23 cellular contexts compared by ENCODE assay signal in genomic region chr21:43934716-43935705, GRCh38.
DNase-seq lines count a peak whose midpoint lies in the region; ATAC-seq, FAIRE-seq and TF ChIP-seq lines count a peak whose summit lies in the region.
"Had no signal": no experiment of that assay in that cellular context is flagged by ENCODE, and none has a peak within 500 bp of the region (broad histone marks: within the 10 kb centered on the region; RNA-seq: fewer than 3 reads in every experiment).

No MANE protein-coding gene starts in this region.

- no peak overlapping the region for H3K14ac ChIP-seq in H1 (ENCODE audit: insufficient read length)
- no peak overlapping the region for H3K14ac ChIP-seq in trophoblast cell (ENCODE audit: low read length)

- H3K27ac ChIP-seq in right cardiac atrium (ENCODE audit: low read length) (no peak overlapping the region), right atrium auricular region (peak overlapping the region in 1 of 2 donors; percentile 72), H1 (ENCODE audit: low read depth, low read length) (no peak overlapping the region), trophoblast cell (ENCODE audit: low read depth, low read length) (no peak overlapping the region)

- H3K23ac ChIP-seq in H1 (ENCODE audit: insufficient read length) (no peak overlapping the region), trophoblast cell (ENCODE audit: low read length) (no peak overlapping the region)

- TF ChIP-seq POLR2A in H1 (IDR thresholded peaks at IDR 0.05; ENCODE audit: control extremely low read depth in 1 of 2, low read depth in 2 of 2, low read length in 2 of 2) = no peak

- no peak overlapping the region for H4K12ac ChIP-seq in trophoblast cell (ENCODE audit: low read depth, low read length)

- no peak overlapping the region for H3K9ac ChIP-seq in H1 (replicated peaks in 1 of 4; ENCODE audit: extremely low read depth in 1 of 4, low read depth in 3 of 4, low read length in 3 of 4)
- no peak overlapping the region for H3K9ac ChIP-seq in trophoblast cell (ENCODE audit: low read length)

- H3K79me2 ChIP-seq in H1 (ENCODE audit: control insufficient read depth in 1 of 2, insufficient read depth in 2 of 2, low read length in 2 of 2) = no peaks in the 10 kb centered on the region
- no peaks in the 10 kb centered on the region for H3K79me2 ChIP-seq in trophoblast cell (ENCODE audit: control insufficient read depth, insufficient read depth, low read length, poor library complexity)

- H4K5ac ChIP-seq in H1 (ENCODE audit: insufficient read length, low read depth, low read length) = no peak overlapping the region

- intact Hi-C loops in right cardiac atrium (cut with DNase I) = loop anchor here in 1 of 4 donors (5.0 to 10.0 kb wide), 2 partner anchors 70 to 123 kb away; partner anchors contain the start of gene AGPAT3

- POLR2A ChIA-PET in H1 (lab: Charles Lee; ENCODE audit: partially characterized antibody) (no interaction called here), HEK293T (lab: Yijun Ruan, JAX) (no interaction called here)

- H2BK5ac ChIP-seq in H1 (ENCODE audit: low read depth, low read length) (0 out of 2 replicates have a peak overlapping the region, but pooled peaks have one; percentile 32), trophoblast cell (ENCODE audit: low read depth, low read length, poor library complexity) (no peak overlapping the region)

- H3K18ac ChIP-seq in H1 (ENCODE audit: extremely low read depth, low read length) (no peak overlapping the region), trophoblast cell (ENCODE audit: low read length) (no peak overlapping the region)

- H2BK15ac ChIP-seq in H1 (ENCODE audit: low read length) = peak overlapping the region; percentile 61; the same call in 1 of the 2 replicates

- no peak for FAIRE-seq in H1 (lab: Jason Lieb, UNC)

- H3K79me1 ChIP-seq in H1 (ENCODE audit: low read depth, low read length) (no peaks in the 10 kb centered on the region; the same call in 1 of the 2 replicates), trophoblast cell (ENCODE audit: low read length) (no peaks in the 10 kb centered on the region)

- H3K9me3 ChIP-seq in right cardiac atrium (ENCODE audit: control insufficient read depth, low read length) = no peaks in the 10 kb centered on the region
- no peaks in the 10 kb centered on the region for H3K9me3 ChIP-seq in right atrium auricular region
- H3K9me3 ChIP-seq in H1 (ENCODE audit: insufficient read depth in 2 of 2, low read depth in 1 of 2, low read length in 1 of 2) = no peaks in the 10 kb centered on the region
- H3K9me3 ChIP-seq in trophoblast cell (ENCODE audit: insufficient read depth, low read depth, low read length) = peaks cover 4% of the 10 kb centered on the region

- no peak overlapping the region for H2AFZ ChIP-seq in H1 (ENCODE audit: low read length)
- no peak overlapping the region for H2AFZ ChIP-seq in trophoblast cell (ENCODE audit: insufficient read depth, low read length, poor library complexity)

- CTCF ChIA-PET in H1 (lab: Charles Lee; ENCODE audit: partially characterized antibody) (interaction anchor here (0.5 to 10.4 kb wide), 15 partner anchors 8 to 336 kb away, joined by 3 to 188 read pairs (median 4); partner anchors contain the start of gene RRP1), HEK293T (lab: Yijun Ruan, JAX) (interaction anchor here (0.6 kb wide), 1 partner anchor 10 kb away, joined by 3 read pairs; no protein-coding TSS in a partner anchor)

- peak overlapping the region; percentile 58 for H3K4ac ChIP-seq in H1 (replicated peaks; ENCODE audit: insufficient read length, low read depth, low read length)
- no peak overlapping the region for H3K4ac ChIP-seq in trophoblast cell (ENCODE audit: low read depth, low read length)

- peak in 1 of 2 experiments; percentile 16; a peak in 1 of 4 replicates for TF ChIP-seq RAD21 in H1 (IDR thresholded peaks at IDR 0.05 in 1 of 2, conservative IDR thresholded peaks at IDR 0.05 in 1 of 2; ENCODE audit: low read depth in 2 of 2, low read length in 2 of 2)

- H2BK120ac ChIP-seq in H1 (replicated peaks; ENCODE audit: low read depth, low read length) (no peak overlapping the region), trophoblast cell (ENCODE audit: insufficient read depth, low read length, poor library complexity) (no peak overlapping the region)

- H2AK5ac ChIP-seq in H1 (ENCODE audit: low read depth, low read length) (no peak overlapping the region), trophoblast cell (ENCODE audit: low read length) (no peak overlapping the region)

- no peak overlapping the region for H3K4me2 ChIP-seq in H1 (ENCODE audit: insufficient read depth in 1 of 2, low read depth in 2 of 2, low read length in 2 of 2)
- H3K4me2 ChIP-seq in trophoblast cell (ENCODE audit: low read length) = no peak overlapping the region

- H3K4me1 ChIP-seq in right cardiac atrium (ENCODE audit: control insufficient read depth, insufficient read depth, low read length) (peaks cover 4% of the 10 kb centered on the region), right atrium auricular region (peaks cover 0 to 42% of the 10 kb centered on the region in 2 donors), H1 (replicated peaks in 1 of 4; ENCODE audit: control insufficient read depth in 3 of 4, insufficient read depth in 4 of 4, low read length in 3 of 4) (peaks cover 0 to 5% (median 0%) of the 10 kb centered on the region in 4 experiments; a peak in 3 of 7 replicates), trophoblast cell (ENCODE audit: control insufficient read depth in 1 of 2, insufficient read depth in 2 of 2, low read length in 2 of 2) (no peaks in the 10 kb centered on the region)

- 94% methylated on average over 41 of the region's 41 CpGs for WGBS in right cardiac atrium
- 89% methylated on average over 40 of the region's 41 CpGs; no CpG with 5 or more reads in 1 of the 2 experiments for WGBS in H1 (ENCODE audit: extremely low coverage in 1 of 2, insufficient coverage in 1 of 2, insufficient read length in 1 of 2, insufficient replicate concordance in 2 of 2, low coverage in 1 of 2, low lambda C conversion rate in 2 of 2, missing lambda C conversion rate in 1 of 2), 2 experiments
- no CpG with 5 or more reads among the region's 41 CpGs for WGBS in trophoblast cell (ENCODE audit: extremely low coverage, insufficient coverage, insufficient read length)

- no peaks in the 10 kb centered on the region; the same call in 1 of the 2 replicates for H3K23me2 ChIP-seq in H1 (ENCODE audit: low read depth, low read length)

- H4K91ac ChIP-seq in H1 (replicated peaks; ENCODE audit: insufficient read length, low read length) = peak overlapping the region; percentile 58
- H4K91ac ChIP-seq in trophoblast cell (ENCODE audit: low read depth, low read length) = no peak overlapping the region

- H4K8ac ChIP-seq in H1 (ENCODE audit: extremely low read depth, insufficient read depth, low read length) (peak overlapping the region; percentile 45; the same call in 1 of the 2 replicates), trophoblast cell (ENCODE audit: low read depth, low read length) (no peak overlapping the region)

- ATAC-seq in right cardiac atrium (no peak), GM19452 (IDR thresholded peaks at IDR 0.05; ENCODE audit: unreplicated experiment) (no peak)
- ATAC-seq: naive thymus-derived CD8-positive, alpha-beta T cell; Panc1 had no signal

- TF ChIP-seq CTCF in right atrium auricular region (IDR thresholded peaks at IDR 0.05) (no peak), H1 (IDR thresholded peaks at IDR 0.05; ENCODE audit: control extremely low read depth in 1 of 3, insufficient read depth in 1 of 3, low read depth in 1 of 3, low read length in 3 of 3) (peak in 2 of 3 experiments; percentile 25 to 28; a peak in 3 of 4 replicates)

- no peaks in the 10 kb centered on the region for H3K36me3 ChIP-seq in right atrium auricular region
- H3K36me3 ChIP-seq in H1 (ENCODE audit: control insufficient read depth in 2 of 4, insufficient read depth in 4 of 4, low read length in 3 of 4) = no peaks in the 10 kb centered on the region
- no peaks in the 10 kb centered on the region for H3K36me3 ChIP-seq in trophoblast cell (ENCODE audit: control insufficient read depth in 1 of 2, insufficient read depth in 2 of 2, low read length in 2 of 2)

- DNase-seq in right cardiac atrium = peak in 2 of 3 donors; percentile 37 to 56
- DNase-seq in right atrium auricular region (ENCODE audit: low spot score) = no peak
- DNase-seq in H1 (ENCODE audit: low read depth in 1 of 2, low spot score in 2 of 2) = no peak
- DNase-seq in trophoblast cell = no peak
- DNase-seq in HEK293T (ENCODE audit: extremely low spot score) = no peak
- DNase-seq in OCI-M1 (lab: John Stamatoyannopoulos, UW) = no peak
- DNase-seq in T-helper 2 cell = no peak
- DNase-seq: activated CD4-positive, alpha-beta T cell treated with anti-CD3 and anti-CD28 coated beads for 48 hours; activated effector memory CD4-positive, alpha-beta T cell treated with Interleukin-2 at 50 U/mL for 16 hours; activated naive CD8-positive, alpha-beta T cell treated with anti-CD3 and anti-CD28 coated beads, Interleukin-2, amount 10 ng/mL, durations not matched to agents 7 days and 5 days; central memory CD4-positive, alpha-beta T cell; DMS79; GDM1; islet precursor cell; naive thymus-derived CD8-positive, alpha-beta T cell; NCI-H146; NCI-H2107; NCI-H446; NCI-H748 treated with DMSO at 0.1 percent for 48 hours; occipital lobe; stimulated activated CD4-positive, alpha-beta T cell treated with anti-CD3 and anti-CD28 coated beads, Interleukin-4, amount 100 ng/mL, for 24 hours had no signal

- no peaks in the 10 kb centered on the region for H3K27me3 ChIP-seq in right cardiac atrium (ENCODE audit: control insufficient read depth, insufficient read depth)
- H3K27me3 ChIP-seq in right atrium auricular region = no peaks in the 10 kb centered on the region
- no peaks in the 10 kb centered on the region; a peak in 1 of 7 replicates for H3K27me3 ChIP-seq in H1 (replicated peaks in 1 of 4; ENCODE audit: control insufficient read depth in 3 of 4, extremely low read depth in 1 of 4, insufficient read depth in 3 of 4, low read length in 3 of 4)
- no peaks in the 10 kb centered on the region for H3K27me3 ChIP-seq in trophoblast cell (ENCODE audit: insufficient read depth, low read length)

- no peak overlapping the region for H3K56ac ChIP-seq in H1 (replicated peaks; ENCODE audit: insufficient read length, low read depth, low read length)

- H3K4me3 ChIP-seq in right cardiac atrium (ENCODE audit: low read length) = no peak overlapping the region
- H3K4me3 ChIP-seq in right atrium auricular region = no peak overlapping the region
- H3K4me3 ChIP-seq in H1 (ENCODE audit: extremely low read depth in 1 of 4, insufficient read depth in 2 of 4, low read depth in 3 of 4, low read length in 4 of 4) = no peak overlapping the region
- peak overlapping the region; percentile 50 for H3K4me3 ChIP-seq in trophoblast cell (ENCODE audit: low read depth, low read length)

- no peak for TF ChIP-seq EP300 in H1 (IDR thresholded peaks at IDR 0.05; ENCODE audit: borderline replicate concordance in 1 of 2, low read depth in 2 of 2, low read length in 2 of 2)

- H4K20me1 ChIP-seq in H1 (replicated peaks in 1 of 2; ENCODE audit: control insufficient read depth in 1 of 2, insufficient read depth in 2 of 2, low read length in 2 of 2) = peaks cover 0 to 1% of the 10 kb centered on the region in 2 experiments

- H2BK12ac ChIP-seq in H1 (ENCODE audit: low read depth, low read length) (peak overlapping the region; percentile 65; the same call in 1 of the 2 replicates), trophoblast cell (ENCODE audit: low read length) (no peak overlapping the region)

- H2BK20ac ChIP-seq in H1 (ENCODE audit: low read length) = no peak overlapping the region

Comparison
In these comparisons a context has a peak if more than half of its experiments do, and no peak if none do; other contexts are left out.
1. DNase-seq: peak in right cardiac atrium (2 of 3); none in right atrium auricular region (single experiment), H1 (0 of 2), trophoblast cell (0 of 2), HEK293T (single experiment), OCI-M1 (single experiment) and T-helper 2 cell (0 of 5).
2. CTCF ChIP-seq: peak in H1 (2 of 3); none in right atrium auricular region (0 of 2).